ENCODE assay signal across 1 cellular context in genomic region chr17:7214300-7215135, GRCh38.
TF ChIP-seq lines count a peak whose summit lies in the region.

No MANE protein-coding gene starts in this region.

TF ChIP-seq in K562, 482 proteins besides CTCF, POLR2A, EP300 and RAD21 (continued from another document):
- TF ChIP-seq, protein P1, sequence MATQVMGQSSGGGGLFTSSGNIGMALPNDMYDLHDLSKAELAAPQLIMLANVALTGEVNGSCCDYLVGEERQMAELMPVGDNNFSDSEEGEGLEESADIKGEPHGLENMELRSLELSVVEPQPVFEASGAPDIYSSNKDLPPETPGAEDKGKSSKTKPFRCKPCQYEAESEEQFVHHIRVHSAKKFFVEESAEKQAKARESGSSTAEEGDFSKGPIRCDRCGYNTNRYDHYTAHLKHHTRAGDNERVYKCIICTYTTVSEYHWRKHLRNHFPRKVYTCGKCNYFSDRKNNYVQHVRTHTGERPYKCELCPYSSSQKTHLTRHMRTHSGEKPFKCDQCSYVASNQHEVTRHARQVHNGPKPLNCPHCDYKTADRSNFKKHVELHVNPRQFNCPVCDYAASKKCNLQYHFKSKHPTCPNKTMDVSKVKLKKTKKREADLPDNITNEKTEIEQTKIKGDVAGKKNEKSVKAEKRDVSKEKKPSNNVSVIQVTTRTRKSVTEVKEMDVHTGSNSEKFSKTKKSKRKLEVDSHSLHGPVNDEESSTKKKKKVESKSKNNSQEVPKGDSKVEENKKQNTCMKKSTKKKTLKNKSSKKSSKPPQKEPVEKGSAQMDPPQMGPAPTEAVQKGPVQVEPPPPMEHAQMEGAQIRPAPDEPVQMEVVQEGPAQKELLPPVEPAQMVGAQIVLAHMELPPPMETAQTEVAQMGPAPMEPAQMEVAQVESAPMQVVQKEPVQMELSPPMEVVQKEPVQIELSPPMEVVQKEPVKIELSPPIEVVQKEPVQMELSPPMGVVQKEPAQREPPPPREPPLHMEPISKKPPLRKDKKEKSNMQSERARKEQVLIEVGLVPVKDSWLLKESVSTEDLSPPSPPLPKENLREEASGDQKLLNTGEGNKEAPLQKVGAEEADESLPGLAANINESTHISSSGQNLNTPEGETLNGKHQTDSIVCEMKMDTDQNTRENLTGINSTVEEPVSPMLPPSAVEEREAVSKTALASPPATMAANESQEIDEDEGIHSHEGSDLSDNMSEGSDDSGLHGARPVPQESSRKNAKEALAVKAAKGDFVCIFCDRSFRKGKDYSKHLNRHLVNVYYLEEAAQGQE (CRISPR knock-in tag; IDR thresholded peaks at IDR 0.05; ENCODE audit: low read depth), result no peak
- TF ChIP-seq NUFIP1 (IDR thresholded peaks at IDR 0.05; ENCODE audit: partially characterized antibody) (no peak), HNRNPLL (IDR thresholded peaks at IDR 0.05; ENCODE audit: low read depth, low read length, poor library complexity, severe bottlenecking) (peak; percentile 91), YY1 (IDR thresholded peaks at IDR 0.05; ENCODE audit: borderline replicate concordance in 1 of 3, control insufficient read depth in 1 of 3, extremely low read depth in 1 of 3, insufficient read depth in 3 of 3, insufficient read length in 1 of 3, insufficient replicate concordance in 2 of 3, low read depth in 1 of 3, low read length in 2 of 3) (peak in 1 of 3 experiments; percentile 46), RBBP5 (IDR thresholded peaks at IDR 0.05; ENCODE audit: borderline replicate concordance, insufficient read depth, low read length, poor library complexity, severe bottlenecking) (no peak), CBX2 (IDR thresholded peaks at IDR 0.05; ENCODE audit: insufficient read depth, low read length, poor library complexity, severe bottlenecking) (no peak), IFI16 (CRISPR knock-in tag; IDR thresholded peaks at IDR 0.05) (no peak), KDM1A (IDR thresholded peaks at IDR 0.05) (peak; percentile 26 to 73; a peak in 3 of 4 replicates), ZSCAN29 (IDR thresholded peaks at IDR 0.05) (no peak), MYNN (IDR thresholded peaks at IDR 0.05) (no peak), MYNN (CRISPR knock-in tag; IDR thresholded peaks at IDR 0.05) (no peak), NBN (IDR thresholded peaks at IDR 0.05; ENCODE audit: low read depth) (no peak), ILF3 (IDR thresholded peaks at IDR 0.05; ENCODE audit: borderline replicate concordance) (no peak), STAT5B (CRISPR knock-in tag; IDR thresholded peaks at IDR 0.05) (no peak), MCM7 (IDR thresholded peaks at IDR 0.05) (no peak), ZNF318 (IDR thresholded peaks at IDR 0.05; ENCODE audit: borderline replicate concordance in 1 of 2, low read depth in 1 of 2) (no peak), ZMIZ1 (IDR thresholded peaks at IDR 0.05; ENCODE audit: low read depth in 2 of 2, low read length in 2 of 2) (0 out of 4 replicates have a peak, but pooled peaks have one; percentile 25 to 30), BRD4 (IDR thresholded peaks at IDR 0.05) (no peak)
- TF ChIP-seq, protein P2, sequence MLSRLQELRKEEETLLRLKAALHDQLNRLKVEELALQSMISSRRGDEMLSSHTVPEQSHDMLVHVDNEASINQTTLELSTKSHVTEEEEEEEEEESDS (CRISPR knock-in tag; IDR thresholded peaks at IDR 0.05), result no peak
- TF ChIP-seq, protein P3, sequence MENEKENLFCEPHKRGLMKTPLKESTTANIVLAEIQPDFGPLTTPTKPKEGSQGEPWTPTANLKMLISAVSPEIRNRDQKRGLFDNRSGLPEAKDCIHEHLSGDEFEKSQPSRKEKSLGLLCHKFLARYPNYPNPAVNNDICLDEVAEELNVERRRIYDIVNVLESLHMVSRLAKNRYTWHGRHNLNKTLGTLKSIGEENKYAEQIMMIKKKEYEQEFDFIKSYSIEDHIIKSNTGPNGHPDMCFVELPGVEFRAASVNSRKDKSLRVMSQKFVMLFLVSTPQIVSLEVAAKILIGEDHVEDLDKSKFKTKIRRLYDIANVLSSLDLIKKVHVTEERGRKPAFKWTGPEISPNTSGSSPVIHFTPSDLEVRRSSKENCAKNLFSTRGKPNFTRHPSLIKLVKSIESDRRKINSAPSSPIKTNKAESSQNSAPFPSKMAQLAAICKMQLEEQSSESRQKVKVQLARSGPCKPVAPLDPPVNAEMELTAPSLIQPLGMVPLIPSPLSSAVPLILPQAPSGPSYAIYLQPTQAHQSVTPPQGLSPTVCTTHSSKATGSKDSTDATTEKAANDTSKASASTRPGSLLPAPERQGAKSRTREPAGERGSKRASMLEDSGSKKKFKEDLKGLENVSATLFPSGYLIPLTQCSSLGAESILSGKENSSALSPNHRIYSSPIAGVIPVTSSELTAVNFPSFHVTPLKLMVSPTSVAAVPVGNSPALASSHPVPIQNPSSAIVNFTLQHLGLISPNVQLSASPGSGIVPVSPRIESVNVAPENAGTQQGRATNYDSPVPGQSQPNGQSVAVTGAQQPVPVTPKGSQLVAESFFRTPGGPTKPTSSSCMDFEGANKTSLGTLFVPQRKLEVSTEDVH (IDR thresholded peaks at IDR 0.05; ENCODE audit: low read depth, partially characterized antibody), result peak; percentile 33
TF ChIP-seq in K562: peak in this region for 64.
